In genomic region chr17:41629316-41629715, GRCh38 we compare ENCODE assay signal across 17 cellular contexts. TPM values are rescaled to one million over a fixed set of nuclear protein-coding genes. Genes with fewer than 3 reads are reported as not detected.
A peak's percentile ranks its signal among the peaks of the same experiment; 100 is the strongest.
DNase-seq lines count a peak whose midpoint lies in the region; ATAC-seq, FAIRE-seq and TF ChIP-seq lines count a peak whose summit lies in the region.
"Had no signal": no experiment of that assay in that cellular context is flagged by ENCODE, and none has a peak within 500 bp of the region (broad histone marks: within the 10 kb centered on the region; RNA-seq: fewer than 3 reads in every experiment).

No MANE protein-coding gene starts in this region.

- no peak for TF ChIP-seq CTCF in GM23338 (conservative IDR thresholded peaks at IDR 0.05; ENCODE audit: low read depth in 2 of 2)
- TF ChIP-seq CTCF in bronchial epithelial cell (IDR thresholded peaks at IDR 0.05; ENCODE audit: insufficient read depth, low read length, severe bottlenecking): no peak
- no peak for TF ChIP-seq CTCF in lower lobe of right lung (IDR thresholded peaks at IDR 0.05)
- TF ChIP-seq CTCF in suprapubic skin (IDR thresholded peaks at IDR 0.05): no peak
- no peak for TF ChIP-seq CTCF in HepG2 (CRISPR knock-in tag; IDR thresholded peaks at IDR 0.05)

- H3K27ac ChIP-seq in GM23338 (ENCODE audit: low read depth) (no peak overlapping the region), lower lobe of right lung (no peak overlapping the region), suprapubic skin (peak overlapping the region; percentile 41), HepG2 (ENCODE audit: extremely low read length, insufficient read depth, low read length) (no peak overlapping the region)
- H3K27ac ChIP-seq: BLaER1 treated with 17β-estradiol and CSF1 and Interleukin-3, amounts not matched to agents 10 nM and 100 nM had no signal

- H3K9me2 ChIP-seq in GM23338 (ENCODE audit: insufficient read depth): no peaks in the 10 kb centered on the region

- H3K27me3 ChIP-seq in GM23338 (ENCODE audit: insufficient read depth) (no peaks in the 10 kb centered on the region), bronchial epithelial cell (ENCODE audit: control insufficient read depth, insufficient read depth, low read length) (no peaks in the 10 kb centered on the region), lower lobe of right lung (ENCODE audit: low read depth) (no peaks in the 10 kb centered on the region), suprapubic skin (no peaks in the 10 kb centered on the region), HepG2 (ENCODE audit: control insufficient read depth in 1 of 2, insufficient read depth in 2 of 2, low read length in 2 of 2) (peaks cover 5 to 40% of the 10 kb centered on the region in 2 experiments; a peak in 4 of 5 replicates)
- H3K27me3 ChIP-seq: BLaER1 treated with 17β-estradiol and CSF1 and Interleukin-3, amounts not matched to agents 10 nM and 100 nM had no signal

- WGBS in suprapubic skin: 69% methylated on average over 10 of the region's 10 CpGs
- WGBS in HepG2 (ENCODE audit: low lambda C conversion rate): 32% methylated on average over 9 of the region's 10 CpGs

- H3K36me3 ChIP-seq in GM23338 (ENCODE audit: insufficient read depth) (no peaks in the 10 kb centered on the region), bronchial epithelial cell (ENCODE audit: control insufficient read depth, insufficient read depth, low read length) (peaks cover 1% of the 10 kb centered on the region), lower lobe of right lung (no peaks in the 10 kb centered on the region), suprapubic skin (no peaks in the 10 kb centered on the region), HepG2 (replicated peaks in 1 of 2; ENCODE audit: control insufficient read depth in 1 of 2, insufficient read depth in 2 of 2, low read length in 2 of 2) (no peaks in the 10 kb centered on the region)
- H3K36me3 ChIP-seq: BLaER1 treated with 17β-estradiol and CSF1 and Interleukin-3, amounts not matched to agents 10 nM and 100 nM; HAP-1 had no signal

- H4K20me1 ChIP-seq in GM23338 (replicated peaks; ENCODE audit: insufficient read depth) (no peaks in the 10 kb centered on the region), HepG2 (ENCODE audit: insufficient read depth, low read length) (no peaks in the 10 kb centered on the region)
- H4K20me1 ChIP-seq: BLaER1 treated with 17β-estradiol and CSF1 and Interleukin-3, amounts not matched to agents 10 nM and 100 nM had no signal

- H3K9ac ChIP-seq in HepG2 (ENCODE audit: insufficient read depth, low read depth, low read length): no peak overlapping the region
- H3K9ac ChIP-seq: BLaER1 treated with 17β-estradiol and CSF1 and Interleukin-3, amounts not matched to agents 10 nM and 100 nM had no signal

- BruUV-seq in HepG2 (replicated peaks; lab: Mats Ljungman, UMichigan): no TSS peak

- H3K9me3 ChIP-seq in lower lobe of right lung: no peaks in the 10 kb centered on the region
- no peaks in the 10 kb centered on the region for H3K9me3 ChIP-seq in suprapubic skin
- no peaks in the 10 kb centered on the region for H3K9me3 ChIP-seq in HepG2 (ENCODE audit: low read length)
- H3K9me3 ChIP-seq: BLaER1 treated with 17β-estradiol and CSF1 and Interleukin-3, amounts not matched to agents 10 nM and 100 nM; HAP-1 had no signal

- H3K4me1 Mint-ChIP-seq in GM23338: peaks cover 21% of the 10 kb centered on the region
- H3K4me1 Mint-ChIP-seq: CD4-positive, CD25-positive, alpha-beta regulatory T cell had no signal

- DNase-seq in GM23338 (ENCODE audit: low spot score): no peak
- no peak for DNase-seq in bronchial epithelial cell (ENCODE audit: low read depth)
- peak; percentile 29 for DNase-seq in lower lobe of right lung
- DNase-seq in suprapubic skin (ENCODE audit: low spot score in 2 of 2): no peak
- no peak for DNase-seq in NCI-H526 treated with DMSO at 0.1 percent for 48 hours (lab: John Stamatoyannopoulos, UW)
- no peak for DNase-seq in kidney glomerular epithelial cell (lab: John Stamatoyannopoulos, UW)
- no peak for DNase-seq in HepG2 (ENCODE audit: low spot score)
- DNase-seq: ACHN; Calu3; CD4-positive, CD25-positive, alpha-beta regulatory T cell; DMS 273 treated with DMSO at 0.1 percent for 48 hours had no signal

- no peaks in the 10 kb centered on the region for H3K9me3 Mint-ChIP-seq in GM23338
- H3K9me3 Mint-ChIP-seq: CD4-positive, CD25-positive, alpha-beta regulatory T cell had no signal

- H3K27ac Mint-ChIP-seq in GM23338: 0 out of 2 replicates have a peak overlapping the region, but pooled peaks have one; percentile 27
- H3K27ac Mint-ChIP-seq: CD4-positive, CD25-positive, alpha-beta regulatory T cell had no signal

- peaks cover 6% of the 10 kb centered on the region; the same call in 1 of the 2 replicates for H3K4me1 ChIP-seq in GM23338 (ENCODE audit: insufficient read depth)
- H3K4me1 ChIP-seq in lower lobe of right lung: no peaks in the 10 kb centered on the region
- peaks cover 57% of the 10 kb centered on the region for H3K4me1 ChIP-seq in suprapubic skin
- H3K4me1 ChIP-seq in HepG2 (ENCODE audit: insufficient read depth, low read length): peaks cover 6% of the 10 kb centered on the region
- H3K4me1 ChIP-seq: HAP-1 had no signal

- FAIRE-seq in bronchial epithelial cell (lab: Jason Lieb, UNC) (peak; percentile 43), HepG2 (lab: Jason Lieb, UNC) (no peak)
- FAIRE-seq: GM12878, H1 had no signal

- TF ChIP-seq POLR2A in suprapubic skin (IDR thresholded peaks at IDR 0.05) (no peak), HepG2 (IDR thresholded peaks at IDR 0.05; ENCODE audit: insufficient read depth in 1 of 2, low read depth in 2 of 2, low read length in 2 of 2) (no peak)

- ATAC-seq in GM23338 (no peak), lower lobe of right lung (no peak), HepG2 (no peak)
- ATAC-seq: GM12878 had no signal

- H3K36me3 Mint-ChIP-seq in GM23338 (ENCODE audit: low read depth): no peaks in the 10 kb centered on the region
- H3K36me3 Mint-ChIP-seq: CD4-positive, CD25-positive, alpha-beta regulatory T cell had no signal

- POLR2A ChIA-PET in HepG2 (lab: Yijun Ruan, JAX): no interaction called here

- no peak for TF ChIP-seq RAD21 in HepG2 (CRISPR knock-in tag; IDR thresholded peaks at IDR 0.05)

- H3K4me2 ChIP-seq in GM23338: no peak overlapping the region
- no peak overlapping the region for H3K4me2 ChIP-seq in HepG2 (ENCODE audit: low read depth, low read length)

- H3K4me3 ChIP-seq in GM23338 (no peak overlapping the region), bronchial epithelial cell (ENCODE audit: low read depth, low read length) (no peak overlapping the region), lower lobe of right lung (no peak overlapping the region), suprapubic skin (no peak overlapping the region), HepG2 (replicated peaks in 1 of 3; ENCODE audit: insufficient read depth in 1 of 3, low read depth in 2 of 3, low read length in 3 of 3) (no peak overlapping the region)
- H3K4me3 ChIP-seq: BLaER1 treated with 17β-estradiol and CSF1 and Interleukin-3, amounts not matched to agents 10 nM and 100 nM; GM12878; HAP-1 had no signal

- intact Hi-C loops in lower lobe of right lung (cut with DNase I) (no loop called here), HepG2 (cut with micrococcal nuclease; ENCODE audit: unreplicated experiment) (no loop called here)

- H3K27me3 Mint-ChIP-seq in GM23338 (ENCODE audit: insufficient read depth, low read depth, poor library complexity): peaks cover 14% of the 10 kb centered on the region
- H3K27me3 Mint-ChIP-seq: CD4-positive, CD25-positive, alpha-beta regulatory T cell had no signal

- H2AFZ ChIP-seq in GM23338 (no peak overlapping the region), HepG2 (ENCODE audit: low read length) (no peak overlapping the region)

- TF ChIP-seq EP300 in suprapubic skin (IDR thresholded peaks at IDR 0.05): no peak
- TF ChIP-seq EP300 in HepG2 (IDR thresholded peaks at IDR 0.05; ENCODE audit: low read depth in 2 of 2, low read length in 2 of 2): no peak
- TF ChIP-seq EP300 in HepG2 (CRISPR knock-in tag; IDR thresholded peaks at IDR 0.05; ENCODE audit: borderline replicate concordance): no peak

- H3F3A ChIP-seq in GM23338 (replicated peaks; ENCODE audit: low read depth): 0 out of 2 replicates have a peak, but pooled peaks cover 3% of the 10 kb centered on the region

- H3K79me2 ChIP-seq in GM23338 (replicated peaks; ENCODE audit: insufficient read depth) (no peaks in the 10 kb centered on the region), HepG2 (ENCODE audit: insufficient read depth, low read length) (no peaks in the 10 kb centered on the region)

- H3K4me3 Mint-ChIP-seq in GM23338: no peak overlapping the region
- H3K4me3 Mint-ChIP-seq: CD4-positive, CD25-positive, alpha-beta regulatory T cell had no signal

- CTCF ChIA-PET in HepG2 (lab: Yijun Ruan, JAX; ENCODE audit: low intra/inter-chr PET ratio, low total read pairs): no interaction called here

- in situ Hi-C loops in HepG2 (cut with HindIII; ENCODE audit: extremely low pct_ligation_motif_present, low pct_unique_long_range_greater_than_20kb): no loop called here

RNA-seq across cellular contexts. Expression of gene KRT17, which starts 4.9 kb away (rescaled TPM):
- 0.63 TPM in 1 of 2 replicates, not detected in the other for total RNA-seq in GM23338 (2014; rRNA removed; shearing (Covaris generic))
- polyA plus RNA-seq in GM23338 (2016; fragmentation: Nextera tagmentation; extraction: Ambion mirVana): 1.8 TPM in 2 replicates
- 25,286 and 30,463 TPM in 2 replicates for total RNA-seq in bronchial epithelial cell
- total RNA-seq in lower lobe of right lung: 2.6 TPM
- 1,000 to 10,000 TPM in 2 of 4 donors, 100 to 1,000 TPM in 2; 434 to 2,751 (median 1,314) TPM for total RNA-seq in suprapubic skin
- total RNA-seq in HepG2 (2016; rRNA removed; fragmentation: Illumina TruSeq; extraction: Trizol): 0.52 and 0.82 TPM in 2 replicates
- 0.40 and 0.44 TPM in 2 replicates for total RNA-seq in HepG2 (2016; cell fraction: cytosol; rRNA removed; fragmentation: Illumina TruSeq; extraction: Trizol; ENCODE audit: low read depth)
- total RNA-seq in HepG2 (2016; cell fraction: insoluble cytoplasmic fraction; rRNA removed; fragmentation: Illumina TruSeq; extraction: Trizol): 0.40 and 0.54 TPM in 2 replicates
- 0.38 and 0.65 TPM in 2 replicates for total RNA-seq in HepG2 (2016; cell fraction: membrane; rRNA removed; fragmentation: Illumina TruSeq; extraction: Trizol)
- 1.4 TPM in 1 of 2 replicates, not detected in the other for total RNA-seq in HepG2 (2016; cell fraction: nucleus; rRNA removed; fragmentation: Illumina TruSeq; extraction: Trizol)
- 0.38 and 0.47 TPM in 2 replicates for polyA plus RNA-seq in HepG2 (2011; rRNA removed)
- 0.43 and 0.50 TPM in 2 replicates for polyA plus RNA-seq in HepG2 (2011; cell fraction: cytosol; rRNA removed)
- polyA plus RNA-seq in HepG2 (2011; cell fraction: nucleus; rRNA removed): 0.23 and 0.66 TPM in 2 replicates
- polyA plus RNA-seq in HepG2 (2012): 0.28 TPM in 1 of 2 replicates, not detected in the other
- polyA plus RNA-seq in HepG2 (2016; cell fraction: cytosol; fragmentation: Illumina TruSeq; extraction: Trizol; ENCODE audit: low read depth): 0.54 and 0.71 TPM in 2 replicates
- 0.70 and 0.84 TPM in 2 replicates for polyA plus RNA-seq in HepG2 (2016; cell fraction: insoluble cytoplasmic fraction; fragmentation: Illumina TruSeq; extraction: Trizol; ENCODE audit: low read depth)
- 0.35 and 1.0 TPM in 2 replicates for polyA plus RNA-seq in HepG2 (2016; cell fraction: membrane; fragmentation: Illumina TruSeq; extraction: Trizol; ENCODE audit: low read depth)
- 0.55 and 0.81 TPM in 2 replicates for polyA plus RNA-seq in HepG2 (2016; cell fraction: nucleus; fragmentation: Illumina TruSeq; extraction: Trizol; ENCODE audit: insufficient read depth, low read depth)
- 0.32 and 1,101 TPM in 2 replicates for polyA minus RNA-seq in HepG2 (2011; rRNA and poly(A)+ RNA removed; ENCODE audit: low replicate concordance)
- 9.0 and 16.5 TPM in 2 replicates for polyA minus RNA-seq in HepG2 (2011; cell fraction: cytosol; rRNA and poly(A)+ RNA removed)
- polyA minus RNA-seq in HepG2 (2011; cell fraction: nucleus; rRNA and poly(A)+ RNA removed): 3.5 and 5.9 TPM in 2 replicates
- total RNA-seq: A172; CD4-positive, CD25-positive, alpha-beta regulatory T cell had no signal
- polyA plus RNA-seq: CD4-positive, CD25-positive, alpha-beta regulatory T cell had no signal

RNA-seq across cellular contexts. Expression of gene KRT16, which starts 16.7 kb away (rescaled TPM):
- total RNA-seq in GM23338 (2014; rRNA removed; shearing (Covaris generic)): not detected in 2 replicates
- polyA plus RNA-seq in GM23338 (2016; fragmentation: Nextera tagmentation; extraction: Ambion mirVana) (not detected in 2 replicates), HepG2 (2011; rRNA removed) (0.07 TPM in 1 of 2 replicates, not detected in the other)
- total RNA-seq in bronchial epithelial cell (1,390 and 10,131 TPM in 2 replicates), lower lobe of right lung (not detected), suprapubic skin (100 to 1,000 TPM in 3 of 4 donors, 10 to 100 TPM in 1; 65.7 to 772 (median 341) TPM), HepG2 (2016; rRNA removed; fragmentation: Illumina TruSeq; extraction: Trizol) (not detected in 2 replicates)
- not detected in 2 replicates for total RNA-seq in HepG2 (2016; cell fraction: cytosol; rRNA removed; fragmentation: Illumina TruSeq; extraction: Trizol; ENCODE audit: low read depth)
- not detected in 2 replicates for total RNA-seq in HepG2 (2016; cell fraction: insoluble cytoplasmic fraction; rRNA removed; fragmentation: Illumina TruSeq; extraction: Trizol)
- not detected in 2 replicates for total RNA-seq in HepG2 (2016; cell fraction: membrane; rRNA removed; fragmentation: Illumina TruSeq; extraction: Trizol)
- total RNA-seq in HepG2 (2016; cell fraction: nucleus; rRNA removed; fragmentation: Illumina TruSeq; extraction: Trizol): not detected in 2 replicates
- not detected in 2 replicates for polyA plus RNA-seq in HepG2 (2011; cell fraction: cytosol; rRNA removed)
- polyA plus RNA-seq in HepG2 (2011; cell fraction: nucleus; rRNA removed): not detected in 2 replicates
- not detected in 2 replicates for polyA plus RNA-seq in HepG2 (2012)
- polyA plus RNA-seq in HepG2 (2016; cell fraction: cytosol; fragmentation: Illumina TruSeq; extraction: Trizol; ENCODE audit: low read depth): not detected in 2 replicates
- not detected in 2 replicates for polyA plus RNA-seq in HepG2 (2016; cell fraction: insoluble cytoplasmic fraction; fragmentation: Illumina TruSeq; extraction: Trizol; ENCODE audit: low read depth)
- polyA plus RNA-seq in HepG2 (2016; cell fraction: membrane; fragmentation: Illumina TruSeq; extraction: Trizol; ENCODE audit: low read depth): not detected in 2 replicates
- not detected in 2 replicates for polyA plus RNA-seq in HepG2 (2016; cell fraction: nucleus; fragmentation: Illumina TruSeq; extraction: Trizol; ENCODE audit: insufficient read depth, low read depth)
- polyA minus RNA-seq in HepG2 (2011; rRNA and poly(A)+ RNA removed; ENCODE audit: low replicate concordance): 5.8 TPM in 1 of 2 replicates, not detected in the other
- not detected in 2 replicates for polyA minus RNA-seq in HepG2 (2011; cell fraction: cytosol; rRNA and poly(A)+ RNA removed)
- polyA minus RNA-seq in HepG2 (2011; cell fraction: nucleus; rRNA and poly(A)+ RNA removed): not detected in 2 replicates
- total RNA-seq: CD4-positive, CD25-positive, alpha-beta regulatory T cell; GM12878; H1 had no signal
- polyA plus RNA-seq: CD4-positive, CD25-positive, alpha-beta regulatory T cell; H1 had no signal

RNA-seq across cellular contexts. Expression of gene KRT14, which starts 42.6 kb away (rescaled TPM):
- total RNA-seq in GM23338 (2014; rRNA removed; shearing (Covaris generic)): not detected in 2 replicates
- polyA plus RNA-seq in GM23338 (2016; fragmentation: Nextera tagmentation; extraction: Ambion mirVana) (not detected in 2 replicates), HepG2 (2011; rRNA removed) (0.09 and 0.37 TPM in 2 replicates)
- total RNA-seq in bronchial epithelial cell (463 and 1,445 TPM in 2 replicates), lower lobe of right lung (not detected), suprapubic skin (over 10,000 TPM in 2 of 4 donors, 1,000 to 10,000 TPM in 2; 7,400 to 12,534 (median 10,685) TPM), HepG2 (2016; rRNA removed; fragmentation: Illumina TruSeq; extraction: Trizol) (not detected in 2 replicates)
- not detected in 2 replicates for total RNA-seq in HepG2 (2016; cell fraction: cytosol; rRNA removed; fragmentation: Illumina TruSeq; extraction: Trizol; ENCODE audit: low read depth)
- total RNA-seq in HepG2 (2016; cell fraction: insoluble cytoplasmic fraction; rRNA removed; fragmentation: Illumina TruSeq; extraction: Trizol): not detected in 2 replicates
- not detected in 2 replicates for total RNA-seq in HepG2 (2016; cell fraction: membrane; rRNA removed; fragmentation: Illumina TruSeq; extraction: Trizol)
- total RNA-seq in HepG2 (2016; cell fraction: nucleus; rRNA removed; fragmentation: Illumina TruSeq; extraction: Trizol): not detected in 2 replicates
- 0.03 and 0.04 TPM in 2 replicates for polyA plus RNA-seq in HepG2 (2011; cell fraction: cytosol; rRNA removed)
- not detected in 2 replicates for polyA plus RNA-seq in HepG2 (2011; cell fraction: nucleus; rRNA removed)
- polyA plus RNA-seq in HepG2 (2012): not detected in 2 replicates
- polyA plus RNA-seq in HepG2 (2016; cell fraction: cytosol; fragmentation: Illumina TruSeq; extraction: Trizol; ENCODE audit: low read depth): not detected in 2 replicates
- polyA plus RNA-seq in HepG2 (2016; cell fraction: insoluble cytoplasmic fraction; fragmentation: Illumina TruSeq; extraction: Trizol; ENCODE audit: low read depth): not detected in 2 replicates
- polyA plus RNA-seq in HepG2 (2016; cell fraction: membrane; fragmentation: Illumina TruSeq; extraction: Trizol; ENCODE audit: low read depth): not detected in 2 replicates
- polyA plus RNA-seq in HepG2 (2016; cell fraction: nucleus; fragmentation: Illumina TruSeq; extraction: Trizol; ENCODE audit: insufficient read depth, low read depth): not detected in 2 replicates
- 9.6 TPM in 1 of 2 replicates, not detected in the other for polyA minus RNA-seq in HepG2 (2011; rRNA and poly(A)+ RNA removed; ENCODE audit: low replicate concordance)
- not detected in 2 replicates for polyA minus RNA-seq in HepG2 (2011; cell fraction: cytosol; rRNA and poly(A)+ RNA removed)
- polyA minus RNA-seq in HepG2 (2011; cell fraction: nucleus; rRNA and poly(A)+ RNA removed): not detected in 2 replicates
- total RNA-seq: A172; CD4-positive, CD25-positive, alpha-beta regulatory T cell; GM12878; H1 had no signal
- polyA plus RNA-seq: CD4-positive, CD25-positive, alpha-beta regulatory T cell had no signal

RNA-seq across cellular contexts. Expression of gene KRT9, which starts 57.5 kb away (rescaled TPM):
- not detected in 2 replicates for total RNA-seq in GM23338 (2014; rRNA removed; shearing (Covaris generic))
- polyA plus RNA-seq in GM23338 (2016; fragmentation: Nextera tagmentation; extraction: Ambion mirVana) (not detected in 2 replicates), HepG2 (2011; rRNA removed) (not detected in 2 replicates)
- total RNA-seq in bronchial epithelial cell (0.26 and 0.51 TPM in 2 replicates), lower lobe of right lung (not detected), suprapubic skin (1 to 10 TPM in 1 of 4 donors, under 1 TPM in 3; 0.68 to 1.6 (median 0.82) TPM), HepG2 (2016; rRNA removed; fragmentation: Illumina TruSeq; extraction: Trizol) (not detected in 2 replicates)
- total RNA-seq in HepG2 (2016; cell fraction: cytosol; rRNA removed; fragmentation: Illumina TruSeq; extraction: Trizol; ENCODE audit: low read depth): not detected in 2 replicates
- not detected in 2 replicates for total RNA-seq in HepG2 (2016; cell fraction: insoluble cytoplasmic fraction; rRNA removed; fragmentation: Illumina TruSeq; extraction: Trizol)
- not detected in 2 replicates for total RNA-seq in HepG2 (2016; cell fraction: membrane; rRNA removed; fragmentation: Illumina TruSeq; extraction: Trizol)
- total RNA-seq in HepG2 (2016; cell fraction: nucleus; rRNA removed; fragmentation: Illumina TruSeq; extraction: Trizol): not detected in 2 replicates
- polyA plus RNA-seq in HepG2 (2011; cell fraction: cytosol; rRNA removed): not detected in 2 replicates
- not detected in 2 replicates for polyA plus RNA-seq in HepG2 (2011; cell fraction: nucleus; rRNA removed)
- polyA plus RNA-seq in HepG2 (2012): not detected in 2 replicates
- polyA plus RNA-seq in HepG2 (2016; cell fraction: cytosol; fragmentation: Illumina TruSeq; extraction: Trizol; ENCODE audit: low read depth): not detected in 2 replicates
- not detected in 2 replicates for polyA plus RNA-seq in HepG2 (2016; cell fraction: insoluble cytoplasmic fraction; fragmentation: Illumina TruSeq; extraction: Trizol; ENCODE audit: low read depth)
- polyA plus RNA-seq in HepG2 (2016; cell fraction: membrane; fragmentation: Illumina TruSeq; extraction: Trizol; ENCODE audit: low read depth): not detected in 2 replicates
- polyA plus RNA-seq in HepG2 (2016; cell fraction: nucleus; fragmentation: Illumina TruSeq; extraction: Trizol; ENCODE audit: insufficient read depth, low read depth): not detected in 2 replicates
- polyA minus RNA-seq in HepG2 (2011; rRNA and poly(A)+ RNA removed; ENCODE audit: low replicate concordance): 0.19 TPM in 1 of 2 replicates, not detected in the other
- not detected in 2 replicates for polyA minus RNA-seq in HepG2 (2011; cell fraction: cytosol; rRNA and poly(A)+ RNA removed)
- not detected in 2 replicates for polyA minus RNA-seq in HepG2 (2011; cell fraction: nucleus; rRNA and poly(A)+ RNA removed)
- total RNA-seq: A172; Calu3; CD4-positive, CD25-positive, alpha-beta regulatory T cell; Daoy; GM12878; H1 had no signal
- polyA plus RNA-seq: CD4-positive, CD25-positive, alpha-beta regulatory T cell; GM12878; H1 had no signal

RNA-seq across cellular contexts. Expression of gene EIF1, which starts 59.4 kb away (rescaled TPM):
- 270 and 272 TPM in 2 replicates for total RNA-seq in GM23338 (2014; rRNA removed; shearing (Covaris generic))
- polyA plus RNA-seq in GM23338 (2016; fragmentation: Nextera tagmentation; extraction: Ambion mirVana) (525 and 603 TPM in 2 replicates), HepG2 (2011; rRNA removed) (388 and 517 TPM in 2 replicates)
- total RNA-seq in bronchial epithelial cell (191 and 204 TPM in 2 replicates), lower lobe of right lung (943 TPM), suprapubic skin (100 to 1,000 TPM; 238 to 471 (median 430) TPM), HepG2 (2016; rRNA removed; fragmentation: Illumina TruSeq; extraction: Trizol) (147 and 199 TPM in 2 replicates)
- total RNA-seq in HepG2 (2016; cell fraction: cytosol; rRNA removed; fragmentation: Illumina TruSeq; extraction: Trizol; ENCODE audit: low read depth): 90.4 and 105 TPM in 2 replicates
- total RNA-seq in HepG2 (2016; cell fraction: insoluble cytoplasmic fraction; rRNA removed; fragmentation: Illumina TruSeq; extraction: Trizol): 134 and 191 TPM in 2 replicates
- 209 and 226 TPM in 2 replicates for total RNA-seq in HepG2 (2016; cell fraction: membrane; rRNA removed; fragmentation: Illumina TruSeq; extraction: Trizol)
- total RNA-seq in HepG2 (2016; cell fraction: nucleus; rRNA removed; fragmentation: Illumina TruSeq; extraction: Trizol): 237 and 265 TPM in 2 replicates
- 157 and 242 TPM in 2 replicates for polyA plus RNA-seq in HepG2 (2011; cell fraction: cytosol; rRNA removed)
- polyA plus RNA-seq in HepG2 (2011; cell fraction: nucleus; rRNA removed): 346 and 409 TPM in 2 replicates
- polyA plus RNA-seq in HepG2 (2012): 1,096 and 1,427 TPM in 2 replicates
- 537 and 540 TPM in 2 replicates for polyA plus RNA-seq in HepG2 (2016; cell fraction: cytosol; fragmentation: Illumina TruSeq; extraction: Trizol; ENCODE audit: low read depth)
- 606 and 702 TPM in 2 replicates for polyA plus RNA-seq in HepG2 (2016; cell fraction: insoluble cytoplasmic fraction; fragmentation: Illumina TruSeq; extraction: Trizol; ENCODE audit: low read depth)
- polyA plus RNA-seq in HepG2 (2016; cell fraction: membrane; fragmentation: Illumina TruSeq; extraction: Trizol; ENCODE audit: low read depth): 490 and 548 TPM in 2 replicates
- 691 and 695 TPM in 2 replicates for polyA plus RNA-seq in HepG2 (2016; cell fraction: nucleus; fragmentation: Illumina TruSeq; extraction: Trizol; ENCODE audit: insufficient read depth, low read depth)
- 70.2 and 87.8 TPM in 2 replicates for polyA minus RNA-seq in HepG2 (2011; rRNA and poly(A)+ RNA removed; ENCODE audit: low replicate concordance)
- 159 and 198 TPM in 2 replicates for polyA minus RNA-seq in HepG2 (2011; cell fraction: cytosol; rRNA and poly(A)+ RNA removed)
- 333 and 395 TPM in 2 replicates for polyA minus RNA-seq in HepG2 (2011; cell fraction: nucleus; rRNA and poly(A)+ RNA removed)

Comparison
In these comparisons a context has a peak if more than half of its experiments do, and no peak if none do; other contexts are left out.
1. RNA of gene KRT17, which starts 4.9 kb away (total RNA-seq): 25,286 to 30,463 TPM in bronchial epithelial cell and 434 to 2,751 TPM in suprapubic skin; 2.6 TPM in lower lobe of right lung (single experiment), 0.38 to 1.4 TPM in HepG2 and 0.63 TPM in GM23338; every median in the first group is over 100 times any median in the second.
2. RNA of gene KRT16, which starts 16.7 kb away (total RNA-seq): 1,390 to 10,131 TPM in bronchial epithelial cell and 65.7 to 772 TPM in suprapubic skin; not detected in GM23338, not detected in lower lobe of right lung (single experiment) and not detected in HepG2; every median in the first group is over 10 times any median in the second.
3. RNA of gene KRT14, which starts 42.6 kb away (total RNA-seq): 7,400 to 12,534 TPM in suprapubic skin and 463 to 1,445 TPM in bronchial epithelial cell; not detected in GM23338, not detected in lower lobe of right lung (single experiment) and not detected in HepG2; every median in the first group is over 100 times any median in the second.